1 cellular context compared by ENCODE assay signal in genomic region chr13:20901668-20902437, GRCh38.
TF ChIP-seq lines count a peak whose summit lies in the region.

No MANE protein-coding gene starts in this region.

TF ChIP-seq in HepG2, 621 proteins besides CTCF, POLR2A, EP300 and RAD21 (continued from another document and continues in another):
- TF ChIP-seq, protein P1, sequence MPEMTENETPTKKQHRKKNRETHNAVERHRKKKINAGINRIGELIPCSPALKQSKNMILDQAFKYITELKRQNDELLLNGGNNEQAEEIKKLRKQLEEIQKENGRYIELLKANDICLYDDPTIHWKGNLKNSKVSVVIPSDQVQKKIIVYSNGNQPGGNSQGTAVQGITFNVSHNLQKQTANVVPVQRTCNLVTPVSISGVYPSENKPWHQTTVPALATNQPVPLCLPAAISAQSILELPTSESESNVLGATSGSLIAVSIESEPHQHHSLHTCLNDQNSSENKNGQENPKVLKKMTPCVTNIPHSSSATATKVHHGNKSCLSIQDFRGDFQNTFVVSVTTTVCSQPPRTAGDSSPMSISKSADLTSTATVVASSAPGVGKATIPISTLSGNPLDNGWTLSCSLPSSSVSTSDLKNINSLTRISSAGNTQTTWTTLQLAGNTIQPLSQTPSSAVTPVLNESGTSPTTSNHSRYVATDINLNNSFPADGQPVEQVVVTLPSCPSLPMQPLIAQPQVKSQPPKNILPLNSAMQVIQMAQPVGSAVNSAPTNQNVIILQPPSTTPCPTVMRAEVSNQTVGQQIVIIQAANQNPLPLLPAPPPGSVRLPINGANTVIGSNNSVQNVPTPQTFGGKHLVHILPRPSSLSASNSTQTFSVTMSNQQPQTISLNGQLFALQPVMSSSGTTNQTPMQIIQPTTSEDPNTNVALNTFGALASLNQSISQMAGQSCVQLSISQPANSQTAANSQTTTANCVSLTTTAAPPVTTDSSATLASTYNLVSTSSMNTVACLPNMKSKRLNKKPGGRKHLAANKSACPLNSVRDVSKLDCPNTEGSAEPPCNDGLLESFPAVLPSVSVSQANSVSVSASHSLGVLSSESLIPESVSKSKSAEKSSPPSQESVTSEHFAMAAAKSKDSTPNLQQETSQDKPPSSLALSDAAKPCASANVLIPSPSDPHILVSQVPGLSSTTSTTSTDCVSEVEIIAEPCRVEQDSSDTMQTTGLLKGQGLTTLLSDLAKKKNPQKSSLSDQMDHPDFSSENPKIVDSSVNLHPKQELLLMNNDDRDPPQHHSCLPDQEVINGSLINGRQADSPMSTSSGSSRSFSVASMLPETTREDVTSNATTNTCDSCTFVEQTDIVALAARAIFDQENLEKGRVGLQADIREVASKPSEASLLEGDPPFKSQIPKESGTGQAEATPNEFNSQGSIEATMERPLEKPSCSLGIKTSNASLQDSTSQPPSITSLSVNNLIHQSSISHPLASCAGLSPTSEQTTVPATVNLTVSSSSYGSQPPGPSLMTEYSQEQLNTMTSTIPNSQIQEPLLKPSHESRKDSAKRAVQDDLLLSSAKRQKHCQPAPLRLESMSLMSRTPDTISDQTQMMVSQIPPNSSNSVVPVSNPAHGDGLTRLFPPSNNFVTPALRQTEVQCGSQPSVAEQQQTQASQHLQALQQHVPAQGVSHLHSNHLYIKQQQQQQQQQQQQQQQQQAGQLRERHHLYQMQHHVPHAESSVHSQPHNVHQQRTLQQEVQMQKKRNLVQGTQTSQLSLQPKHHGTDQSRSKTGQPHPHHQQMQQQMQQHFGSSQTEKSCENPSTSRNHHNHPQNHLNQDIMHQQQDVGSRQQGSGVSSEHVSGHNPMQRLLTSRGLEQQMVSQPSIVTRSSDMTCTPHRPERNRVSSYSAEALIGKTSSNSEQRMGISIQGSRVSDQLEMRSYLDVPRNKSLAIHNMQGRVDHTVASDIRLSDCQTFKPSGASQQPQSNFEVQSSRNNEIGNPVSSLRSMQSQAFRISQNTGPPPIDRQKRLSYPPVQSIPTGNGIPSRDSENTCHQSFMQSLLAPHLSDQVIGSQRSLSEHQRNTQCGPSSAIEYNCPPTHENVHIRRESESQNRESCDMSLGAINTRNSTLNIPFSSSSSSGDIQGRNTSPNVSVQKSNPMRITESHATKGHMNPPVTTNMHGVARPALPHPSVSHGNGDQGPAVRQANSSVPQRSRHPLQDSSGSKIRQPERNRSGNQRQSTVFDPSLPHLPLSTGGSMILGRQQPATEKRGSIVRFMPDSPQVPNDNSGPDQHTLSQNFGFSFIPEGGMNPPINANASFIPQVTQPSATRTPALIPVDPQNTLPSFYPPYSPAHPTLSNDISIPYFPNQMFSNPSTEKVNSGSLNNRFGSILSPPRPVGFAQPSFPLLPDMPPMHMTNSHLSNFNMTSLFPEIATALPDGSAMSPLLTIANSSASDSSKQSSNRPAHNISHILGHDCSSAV (CRISPR knock-in tag; IDR thresholded peaks at IDR 0.05; ENCODE audit: borderline replicate concordance) = no peak
- TF ChIP-seq FOSL1 (CRISPR knock-in tag; IDR thresholded peaks at IDR 0.05; ENCODE audit: borderline replicate concordance) (no peak), NFYB (CRISPR knock-in tag; IDR thresholded peaks at IDR 0.05) (no peak), ZNF256 (CRISPR knock-in tag; conservative IDR thresholded peaks at IDR 0.05) (no peak), HMGXB3 (CRISPR knock-in tag; IDR thresholded peaks at IDR 0.05; ENCODE audit: borderline replicate concordance) (no peak), ZNF232 (CRISPR knock-in tag; IDR thresholded peaks at IDR 0.05; ENCODE audit: borderline replicate concordance) (0 out of 2 replicates have a peak, but pooled peaks have one; percentile 18), IKZF4 (CRISPR knock-in tag; IDR thresholded peaks at IDR 0.05; ENCODE audit: borderline replicate concordance, low read depth, not compliant biosample characterization) (no peak), SIN3B (IDR thresholded peaks at IDR 0.05; ENCODE audit: low read length) (no peak), ZEB1 (IDR thresholded peaks at IDR 0.05; ENCODE audit: insufficient replicate concordance, low read depth) (no peak), E2F2 (CRISPR knock-in tag; IDR thresholded peaks at IDR 0.05; ENCODE audit: borderline replicate concordance) (no peak), ZNF530 (CRISPR knock-in tag; IDR thresholded peaks at IDR 0.05; ENCODE audit: low read depth) (no peak), ZSCAN29 (CRISPR knock-in tag; conservative IDR thresholded peaks at IDR 0.05) (no peak), FOXO4 (CRISPR knock-in tag; conservative IDR thresholded peaks at IDR 0.05) (no peak), IRF2 (CRISPR knock-in tag; IDR thresholded peaks at IDR 0.05) (no peak), ATF4 (CRISPR knock-in tag; IDR thresholded peaks at IDR 0.05) (no peak), ZNF484 (CRISPR knock-in tag; IDR thresholded peaks at IDR 0.05; ENCODE audit: borderline replicate concordance, low read depth) (no peak), THAP11 (CRISPR knock-in tag; IDR thresholded peaks at IDR 0.05) (no peak), ZBTB43 (CRISPR knock-in tag; conservative IDR thresholded peaks at IDR 0.05) (no peak), RCOR2 (CRISPR knock-in tag; IDR thresholded peaks at IDR 0.05) (no peak), RFXAP (CRISPR knock-in tag; IDR thresholded peaks at IDR 0.05; ENCODE audit: borderline replicate concordance) (0 out of 2 replicates have a peak, but pooled peaks have one; percentile 30), ESRRA (CRISPR knock-in tag; IDR thresholded peaks at IDR 0.05; ENCODE audit: low read depth) (peak; percentile 21; the same call in 1 of the 2 replicates)
- TF ChIP-seq, protein P2, sequence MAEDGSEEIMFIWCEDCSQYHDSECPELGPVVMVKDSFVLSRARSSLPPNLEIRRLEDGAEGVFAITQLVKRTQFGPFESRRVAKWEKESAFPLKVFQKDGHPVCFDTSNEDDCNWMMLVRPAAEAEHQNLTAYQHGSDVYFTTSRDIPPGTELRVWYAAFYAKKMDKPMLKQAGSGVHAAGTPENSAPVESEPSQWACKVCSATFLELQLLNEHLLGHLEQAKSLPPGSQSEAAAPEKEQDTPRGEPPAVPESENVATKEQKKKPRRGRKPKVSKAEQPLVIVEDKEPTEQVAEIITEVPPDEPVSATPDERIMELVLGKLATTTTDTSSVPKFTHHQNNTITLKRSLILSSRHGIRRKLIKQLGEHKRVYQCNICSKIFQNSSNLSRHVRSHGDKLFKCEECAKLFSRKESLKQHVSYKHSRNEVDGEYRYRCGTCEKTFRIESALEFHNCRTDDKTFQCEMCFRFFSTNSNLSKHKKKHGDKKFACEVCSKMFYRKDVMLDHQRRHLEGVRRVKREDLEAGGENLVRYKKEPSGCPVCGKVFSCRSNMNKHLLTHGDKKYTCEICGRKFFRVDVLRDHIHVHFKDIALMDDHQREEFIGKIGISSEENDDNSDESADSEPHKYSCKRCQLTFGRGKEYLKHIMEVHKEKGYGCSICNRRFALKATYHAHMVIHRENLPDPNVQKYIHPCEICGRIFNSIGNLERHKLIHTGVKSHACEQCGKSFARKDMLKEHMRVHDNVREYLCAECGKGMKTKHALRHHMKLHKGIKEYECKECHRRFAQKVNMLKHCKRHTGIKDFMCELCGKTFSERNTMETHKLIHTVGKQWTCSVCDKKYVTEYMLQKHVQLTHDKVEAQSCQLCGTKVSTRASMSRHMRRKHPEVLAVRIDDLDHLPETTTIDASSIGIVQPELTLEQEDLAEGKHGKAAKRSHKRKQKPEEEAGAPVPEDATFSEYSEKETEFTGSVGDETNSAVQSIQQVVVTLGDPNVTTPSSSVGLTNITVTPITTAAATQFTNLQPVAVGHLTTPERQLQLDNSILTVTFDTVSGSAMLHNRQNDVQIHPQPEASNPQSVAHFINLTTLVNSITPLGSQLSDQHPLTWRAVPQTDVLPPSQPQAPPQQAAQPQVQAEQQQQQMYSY (CRISPR knock-in tag; IDR thresholded peaks at IDR 0.05) = 0 out of 2 replicates have a peak, but pooled peaks have one; percentile 21
- TF ChIP-seq, protein P3, sequence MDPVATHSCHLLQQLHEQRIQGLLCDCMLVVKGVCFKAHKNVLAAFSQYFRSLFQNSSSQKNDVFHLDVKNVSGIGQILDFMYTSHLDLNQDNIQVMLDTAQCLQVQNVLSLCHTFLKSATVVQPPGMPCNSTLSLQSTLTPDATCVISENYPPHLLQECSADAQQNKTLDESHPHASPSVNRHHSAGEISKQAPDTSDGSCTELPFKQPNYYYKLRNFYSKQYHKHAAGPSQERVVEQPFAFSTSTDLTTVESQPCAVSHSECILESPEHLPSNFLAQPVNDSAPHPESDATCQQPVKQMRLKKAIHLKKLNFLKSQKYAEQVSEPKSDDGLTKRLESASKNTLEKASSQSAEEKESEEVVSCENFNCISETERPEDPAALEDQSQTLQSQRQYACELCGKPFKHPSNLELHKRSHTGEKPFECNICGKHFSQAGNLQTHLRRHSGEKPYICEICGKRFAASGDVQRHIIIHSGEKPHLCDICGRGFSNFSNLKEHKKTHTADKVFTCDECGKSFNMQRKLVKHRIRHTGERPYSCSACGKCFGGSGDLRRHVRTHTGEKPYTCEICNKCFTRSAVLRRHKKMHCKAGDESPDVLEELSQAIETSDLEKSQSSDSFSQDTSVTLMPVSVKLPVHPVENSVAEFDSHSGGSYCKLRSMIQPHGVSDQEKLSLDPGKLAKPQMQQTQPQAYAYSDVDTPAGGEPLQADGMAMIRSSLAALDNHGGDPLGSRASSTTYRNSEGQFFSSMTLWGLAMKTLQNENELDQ (CRISPR knock-in tag; IDR thresholded peaks at IDR 0.05; ENCODE audit: borderline replicate concordance) = no peak
- TF ChIP-seq, protein P4, sequence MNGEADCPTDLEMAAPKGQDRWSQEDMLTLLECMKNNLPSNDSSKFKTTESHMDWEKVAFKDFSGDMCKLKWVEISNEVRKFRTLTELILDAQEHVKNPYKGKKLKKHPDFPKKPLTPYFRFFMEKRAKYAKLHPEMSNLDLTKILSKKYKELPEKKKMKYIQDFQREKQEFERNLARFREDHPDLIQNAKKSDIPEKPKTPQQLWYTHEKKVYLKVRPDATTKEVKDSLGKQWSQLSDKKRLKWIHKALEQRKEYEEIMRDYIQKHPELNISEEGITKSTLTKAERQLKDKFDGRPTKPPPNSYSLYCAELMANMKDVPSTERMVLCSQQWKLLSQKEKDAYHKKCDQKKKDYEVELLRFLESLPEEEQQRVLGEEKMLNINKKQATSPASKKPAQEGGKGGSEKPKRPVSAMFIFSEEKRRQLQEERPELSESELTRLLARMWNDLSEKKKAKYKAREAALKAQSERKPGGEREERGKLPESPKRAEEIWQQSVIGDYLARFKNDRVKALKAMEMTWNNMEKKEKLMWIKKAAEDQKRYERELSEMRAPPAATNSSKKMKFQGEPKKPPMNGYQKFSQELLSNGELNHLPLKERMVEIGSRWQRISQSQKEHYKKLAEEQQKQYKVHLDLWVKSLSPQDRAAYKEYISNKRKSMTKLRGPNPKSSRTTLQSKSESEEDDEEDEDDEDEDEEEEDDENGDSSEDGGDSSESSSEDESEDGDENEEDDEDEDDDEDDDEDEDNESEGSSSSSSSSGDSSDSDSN (CRISPR knock-in tag; IDR thresholded peaks at IDR 0.05) = no peak
